ENCODE assay signal across 1 cellular context in the genomic region with DNA sequence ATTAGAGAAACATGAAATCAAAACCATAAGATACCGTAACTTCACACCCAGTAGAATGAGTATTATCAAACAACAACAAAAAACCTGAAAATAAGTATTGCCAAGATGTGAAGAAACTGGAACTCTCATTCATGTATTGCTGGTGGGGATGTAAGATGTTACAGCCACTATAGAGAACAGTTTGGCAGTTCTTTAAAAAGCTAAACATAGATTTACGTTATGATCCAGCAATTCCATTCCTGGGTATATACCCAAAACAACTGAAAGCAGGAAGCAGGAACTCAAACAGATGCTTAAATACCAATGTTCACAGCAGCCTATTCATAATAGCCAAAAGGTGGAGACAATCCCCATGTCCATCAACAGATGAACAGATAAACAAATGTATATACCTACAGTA.
A peak's percentile ranks its signal among the peaks of the same experiment; 100 is the strongest.
TF ChIP-seq lines count a peak whose summit lies in the region.

No MANE protein-coding gene starts in this region.

TF ChIP-seq in HCT116, 20 proteins besides CTCF, POLR2A, EP300 and RAD21:
- 0 out of 2 replicates have a peak, but pooled peaks have one; percentile 10 for TF ChIP-seq ELF1 (IDR thresholded peaks at IDR 0.05; ENCODE audit: borderline replicate concordance, low read depth)
- TF ChIP-seq CBX3 (IDR thresholded peaks at IDR 0.05; ENCODE audit: low read depth), result no peak
TF ChIP-seq in HCT116: peak in this region for 1.
